Comparison of ENCODE assay signal across 18 cellular contexts in genomic region chr3:158792709-158793108, GRCh38. TPM values are rescaled to one million over a fixed set of nuclear protein-coding genes. Genes with fewer than 3 reads are reported as not detected.
DNase-seq lines count a peak whose midpoint lies in the region; ATAC-seq, FAIRE-seq and TF ChIP-seq lines count a peak whose summit lies in the region.
"Had no signal": no experiment of that assay in that cellular context is flagged by ENCODE, and none has a peak within 500 bp of the region (broad histone marks: within the 10 kb centered on the region; RNA-seq: fewer than 3 reads in every experiment).

No MANE protein-coding gene starts in this region.

- no peaks in the 10 kb centered on the region for H3K36me3 ChIP-seq in CD8-positive, alpha-beta memory T cell (ENCODE audit: insufficient read depth, low read length)
- H3K36me3 ChIP-seq: sigmoid colon, thyroid gland had no signal

- H3K9me3 Mint-ChIP-seq in CD8-positive, alpha-beta memory T cell, result peaks cover 0 to 6% (median 5%) of the 10 kb centered on the region in 5 donors
- H3K9me3 Mint-ChIP-seq: activated T-cell treated with anti-CD3 and anti-CD28 coated beads, Interleukin-2, amount 50 U/mL, for 24 hours had no signal

- H3K4me1 Mint-ChIP-seq in CD8-positive, alpha-beta memory T cell, result peaks cover 3 to 5% (median 5%) of the 10 kb centered on the region in 3 donors

- H3K36me3 Mint-ChIP-seq in CD8-positive, alpha-beta memory T cell, result no peaks in the 10 kb centered on the region
- H3K36me3 Mint-ChIP-seq: IgD-negative memory B cell had no signal

- no peak overlapping the region for H3K4me3 ChIP-seq in CD8-positive, alpha-beta memory T cell (ENCODE audit: low read length)
- H3K4me3 ChIP-seq: sigmoid colon, thyroid gland had no signal

- DNase-seq in ELR (ENCODE audit: low read depth), result peak; percentile 93
- peak; percentile 82 for DNase-seq in RCC 7860 (ENCODE audit: low spot score)
- DNase-seq in epithelial cell of prostate (ENCODE audit: low read depth, low spot score), result no peak
- no peak for DNase-seq in omental fat pad (ENCODE audit: low spot score)
- DNase-seq in CD8-positive, alpha-beta memory T cell, result no peak
- no peak for DNase-seq in GM12891 (ENCODE audit: insufficient read length, low spot score)
- DNase-seq in C1 segment of cervical spinal cord (lab: John Stamatoyannopoulos, UW), result no peak
- no peak for DNase-seq in GM19238 (ENCODE audit: insufficient read length, low spot score)
- DNase-seq: activated CD4-positive, CD25-positive, alpha-beta regulatory T cell; activated T-cell treated with anti-CD3 and anti-CD28 coated beads, Interleukin-2, amount 50 U/mL, for 24 hours; kidney glomerular epithelial cell; NCI-H2029 treated with DMSO at 0.1 percent for 48 hours; nephron progenitor cell; sigmoid colon; thyroid gland had no signal

- TF ChIP-seq POLR2A in GM12891 (IDR thresholded peaks at IDR 0.05; ENCODE audit: low read depth, low read length), result no peak

- no peak overlapping the region for H3K27ac Mint-ChIP-seq in CD8-positive, alpha-beta memory T cell
- H3K27ac Mint-ChIP-seq: activated T-cell treated with anti-CD3 and anti-CD28 coated beads, Interleukin-2, amount 50 U/mL, for 24 hours; IgD-negative memory B cell; nephron progenitor cell had no signal

- ATAC-seq in omental fat pad (ENCODE audit: low FRiP score), result peak; percentile 81

- no peaks in the 10 kb centered on the region for H3K9me3 ChIP-seq in CD8-positive, alpha-beta memory T cell (ENCODE audit: low read length)
- H3K9me3 ChIP-seq: sigmoid colon, thyroid gland had no signal

- peak overlapping the region; percentile 38 for H3K27ac ChIP-seq in epithelial cell of prostate
- no peak overlapping the region for H3K27ac ChIP-seq in CD8-positive, alpha-beta memory T cell (ENCODE audit: low read depth, low read length)
- H3K27ac ChIP-seq: sigmoid colon, thyroid gland had no signal

- CTCF ChIA-PET in CD8-positive, alpha-beta memory T cell (lab: Charles Lee), result interaction anchor here (1.1 kb wide), 1 partner anchor 65 kb away, joined by 3 read pairs; no protein-coding TSS in a partner anchor

- TF ChIP-seq CTCF in omental fat pad (IDR thresholded peaks at IDR 0.05), result no peak

- POLR2A ChIA-PET in CD8-positive, alpha-beta memory T cell (lab: Charles Lee), result no interaction called here

- peak; percentile 90 for FAIRE-seq in RCC 7860 (lab: Jason Lieb, UNC)
- no peak for FAIRE-seq in GM12891 (lab: Jason Lieb, UNC)
- FAIRE-seq: GM12892, H1 had no signal

- H3K27me3 Mint-ChIP-seq in CD8-positive, alpha-beta memory T cell, result no peaks in the 10 kb centered on the region
- H3K27me3 Mint-ChIP-seq: IgD-negative memory B cell had no signal

- no peaks in the 10 kb centered on the region for H3K27me3 ChIP-seq in CD8-positive, alpha-beta memory T cell (ENCODE audit: insufficient read depth, low read length, poor library complexity, severe bottlenecking)
- H3K27me3 ChIP-seq: sigmoid colon, thyroid gland had no signal

- no peak overlapping the region for H3K4me3 Mint-ChIP-seq in CD8-positive, alpha-beta memory T cell
- H3K4me3 Mint-ChIP-seq: activated T-cell treated with anti-CD3 and anti-CD28 coated beads, Interleukin-2, amount 50 U/mL, for 24 hours; nephron progenitor cell had no signal

- H3K4me1 ChIP-seq in CD8-positive, alpha-beta memory T cell (ENCODE audit: insufficient read depth, low read length), result no peaks in the 10 kb centered on the region

TF ChIP-seq in GM12891, 5 proteins besides CTCF, POLR2A, EP300 and RAD21:
- no peak for TF ChIP-seq PAX5 (IDR thresholded peaks at IDR 0.05; ENCODE audit: insufficient read depth, low read length, severe bottlenecking)
- no peak for TF ChIP-seq SPI1 (IDR thresholded peaks at IDR 0.05; ENCODE audit: low read depth, low read length)

RNA-seq across cellular contexts. Expression of gene MFSD1, which starts 9.1 kb away (rescaled TPM):
- 100 to 1,000 TPM; 113 to 173 (median 129) TPM for total RNA-seq in omental fat pad
- total RNA-seq in CD8-positive, alpha-beta memory T cell, result 10 to 100 TPM; 25.3 to 26.4 TPM
- polyA plus RNA-seq in CD8-positive, alpha-beta memory T cell, result 53.0 TPM
- polyA plus RNA-seq in GM12891 (2012; ENCODE audit: low read depth, missing spikeins), result 15.5 TPM

Comparison
In these comparisons a context has a peak if more than half of its experiments do, and no peak if none do; other contexts are left out.
1. DNase-seq: peak in ELR (single experiment) and RCC 7860 (single experiment); none in epithelial cell of prostate (single experiment), omental fat pad (single experiment), CD8-positive, alpha-beta memory T cell (0 of 5), GM12891 (single experiment), C1 segment of cervical spinal cord (0 of 14) and GM19238 (single experiment).
2. RNA of gene MFSD1, which starts 9.1 kb away (total RNA-seq): 113 to 173 TPM in omental fat pad; 25.3 to 26.4 TPM in CD8-positive, alpha-beta memory T cell; every median in the first group is over 4 times any median in the second.